Comparison of ENCODE assay signal across 8 cellular contexts in the genomic region with DNA sequence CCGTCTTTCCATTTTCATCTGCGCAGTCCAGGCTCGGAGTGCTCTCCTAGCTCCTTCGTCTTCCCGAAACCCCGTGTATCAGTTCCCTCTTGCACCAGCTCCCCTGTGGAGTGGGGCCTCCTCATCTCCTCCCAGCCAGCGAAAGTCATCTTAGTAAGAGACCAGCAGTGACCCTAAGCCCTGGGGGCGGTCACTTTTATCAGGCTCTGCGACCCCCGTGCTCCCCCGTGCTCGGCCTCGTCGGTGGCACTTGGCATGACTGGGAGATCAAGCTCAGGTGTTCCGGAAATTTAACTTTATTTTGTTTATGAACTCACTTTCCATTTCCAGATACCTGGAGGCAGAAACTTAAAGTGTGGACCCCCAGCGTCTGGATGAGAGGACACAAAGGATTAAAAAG. TPM values are rescaled to one million over a fixed set of nuclear protein-coding genes. Genes with fewer than 3 reads are reported as not detected.
DNase-seq lines count a peak whose midpoint lies in the region; ATAC-seq and TF ChIP-seq lines count a peak whose summit lies in the region.

No MANE protein-coding gene starts in this region.

- H3K9me2 ChIP-seq in DOHH2 (replicated peaks; ENCODE audit: control insufficient read depth, low read length) = no peaks in the 10 kb centered on the region

- no peak overlapping the region for H3K27ac ChIP-seq in DOHH2 (ENCODE audit: low read depth, low read length)
- no peak overlapping the region for H3K27ac ChIP-seq in SJSA1
- H3K27ac ChIP-seq in sigmoid colon = no peak overlapping the region

- DNase-seq in SJSA1 (ENCODE audit: low read depth in 1 of 2, low spot score in 2 of 2) (no peak), fibroblast of mammary gland (ENCODE audit: low read depth) (no peak), sigmoid colon (no peak), NCI-H526 (lab: John Stamatoyannopoulos, UW) (no peak)
- DNase-seq in stimulated activated CD4-positive, alpha-beta T cell treated with anti-CD3 and anti-CD28 coated beads, Interleukin-1b, Interleukin-23, amount 100 ng/mL, for 48 hours = no peak

- H3K36me3 ChIP-seq in DOHH2 (ENCODE audit: control insufficient read depth, low read length) (no peaks in the 10 kb centered on the region), SJSA1 (peaks cover 16% of the 10 kb centered on the region; the same call in 1 of the 2 replicates), sigmoid colon (no peaks in the 10 kb centered on the region)

- no peak for ATAC-seq in HG02588 (IDR thresholded peaks at IDR 0.05; ENCODE audit: unreplicated experiment)
- no peak for ATAC-seq in HG03280 (IDR thresholded peaks at IDR 0.05; ENCODE audit: unreplicated experiment)

- intact Hi-C loops in sigmoid colon (cut with DNase I) = no loop called here

- H3K9me3 ChIP-seq in DOHH2 (ENCODE audit: control insufficient read depth, insufficient read depth, low read length) (no peaks in the 10 kb centered on the region), SJSA1 (replicated peaks) (no peaks in the 10 kb centered on the region), sigmoid colon (no peaks in the 10 kb centered on the region)

- no peak for TF ChIP-seq POLR2A in sigmoid colon (IDR thresholded peaks at IDR 0.05)

- no peaks in the 10 kb centered on the region for H3F3A ChIP-seq in DOHH2 (ENCODE audit: control insufficient read depth, insufficient read depth)

- H3K79me2 ChIP-seq in DOHH2 (ENCODE audit: control insufficient read depth, low read length) = no peaks in the 10 kb centered on the region

- 76 to 78% methylated on average over 16 of the region's 16 CpGs for WGBS in sigmoid colon, 2 donors

- no peaks in the 10 kb centered on the region; the same call in 1 of the 2 replicates for H3K27me3 ChIP-seq in DOHH2 (ENCODE audit: control insufficient read depth, low read length)
- no peaks in the 10 kb centered on the region for H3K27me3 ChIP-seq in SJSA1 (replicated peaks)
- peaks cover 0 to 9% (median 8%) of the 10 kb centered on the region in 3 donors for H3K27me3 ChIP-seq in sigmoid colon

- H3K4me1 ChIP-seq in DOHH2 (ENCODE audit: control insufficient read depth, low read length) = peaks cover 4% of the 10 kb centered on the region
- H3K4me1 ChIP-seq in SJSA1 (replicated peaks) = peaks cover 18% of the 10 kb centered on the region
- peaks cover 0 to 17% (median 3%) of the 10 kb centered on the region in 4 donors for H3K4me1 ChIP-seq in sigmoid colon

- peak overlapping the region; percentile 54 for H3K4me3 ChIP-seq in DOHH2 (ENCODE audit: low read length)
- peak overlapping the region; percentile 86 for H3K4me3 ChIP-seq in SJSA1
- peak overlapping the region; percentile 46 for H3K4me3 ChIP-seq in fibroblast of mammary gland (ENCODE audit: control insufficient read depth, low read depth, low read length)
- peak overlapping the region; percentile 23 to 61 (median 48) for H3K4me3 ChIP-seq in sigmoid colon

- H4K20me1 ChIP-seq in DOHH2 (ENCODE audit: control insufficient read depth, insufficient read depth, low read depth, low read length) = no peaks in the 10 kb centered on the region

- no peak for TF ChIP-seq EP300 in sigmoid colon (IDR thresholded peaks at IDR 0.05)

- H3K4me2 ChIP-seq in DOHH2 (ENCODE audit: low read length) = peak overlapping the region; percentile 59

- no peak for TF ChIP-seq CTCF in DOHH2 (IDR thresholded peaks at IDR 0.05; ENCODE audit: low read depth, low read length, poor library complexity, severe bottlenecking)
- no peak for TF ChIP-seq CTCF in fibroblast of mammary gland (conservative IDR thresholded peaks at IDR 0.05; ENCODE audit: control insufficient read depth, insufficient read depth, low read depth, low read length)
- TF ChIP-seq CTCF in sigmoid colon (IDR thresholded peaks at IDR 0.05) = no peak

RNA-seq across cellular contexts. Expression of gene ECHDC3, which starts 0.6 kb away (rescaled TPM):
- 15.3 and 25.7 TPM in 2 replicates for total RNA-seq in SJSA1 (2014; rRNA removed; shearing (Covaris generic))
- total RNA-seq in sigmoid colon = 10 to 100 TPM in 3 of 4 donors, 1 to 10 TPM in 1; 6.4 to 21.8 (median 13.8) TPM
- polyA plus RNA-seq in sigmoid colon = 10 to 100 TPM in 1 of 3 donors, 1 to 10 TPM in 2; 4.8 to 15.1 (median 9.2) TPM
